In the genomic region with DNA sequence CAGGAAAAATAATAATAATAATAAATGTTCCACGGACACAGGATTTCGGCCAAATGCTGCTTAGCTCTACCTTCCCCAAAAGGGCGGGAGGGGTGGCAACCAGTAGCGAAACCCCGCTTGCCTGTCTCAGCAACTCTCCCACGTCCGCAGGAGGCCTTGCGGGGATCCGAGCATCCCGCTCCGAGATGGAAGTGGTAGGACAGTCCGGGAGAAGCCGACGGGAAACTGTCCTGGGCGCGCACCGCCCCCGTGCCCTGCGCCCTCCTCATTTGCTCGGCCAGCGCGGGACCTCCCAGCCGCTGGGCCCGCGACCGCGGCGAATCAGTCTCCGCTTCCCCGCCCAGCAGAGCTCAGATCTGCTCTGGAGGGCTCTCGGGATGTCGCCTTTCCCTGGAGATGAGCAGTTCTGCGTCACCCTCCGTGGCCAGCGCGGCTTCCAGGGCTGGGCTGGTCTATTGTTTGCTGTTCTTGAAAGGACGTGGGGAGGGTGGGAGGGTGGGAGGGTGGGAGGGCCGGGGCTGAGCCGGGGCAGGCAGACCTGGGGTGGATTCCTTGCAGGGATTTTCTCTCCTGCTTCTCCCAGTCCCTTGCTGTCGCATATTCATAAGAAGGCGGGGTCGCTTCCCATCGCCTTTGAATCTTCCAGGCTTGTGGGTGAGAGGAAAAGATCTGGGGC, we compare ENCODE assay signal across 9 cellular contexts. TPM values are rescaled to one million over a fixed set of nuclear protein-coding genes. Genes with fewer than 3 reads are reported as not detected.
DNase-seq lines count a peak whose midpoint lies in the region; ATAC-seq and TF ChIP-seq lines count a peak whose summit lies in the region.
"Had no signal": no experiment of that assay in that cellular context is flagged by ENCODE, and none has a peak within 500 bp of the region (broad histone marks: within the 10 kb centered on the region; RNA-seq: fewer than 3 reads in every experiment).

No MANE protein-coding gene starts in this region.

- intact Hi-C loops in right cardiac atrium (cut with DNase I) (no loop called here), gastrocnemius medialis (cut with DNase I; ENCODE audit: low total_unique reads) (no loop called here)

- TF ChIP-seq CTCF in gastrocnemius medialis (IDR thresholded peaks at IDR 0.05 in 4 of 5, conservative IDR thresholded peaks at IDR 0.05 in 1 of 5) = no peak

- peak; percentile 11 for DNase-seq in GM04504 (ENCODE audit: low read depth)
- peak in 1 of 2 experiments; percentile 12 for DNase-seq in SJCRH30
- peak in 1 of 3 donors; percentile 51 for DNase-seq in right cardiac atrium
- no peak for DNase-seq in gastrocnemius medialis
- no peak for DNase-seq in DMS79 treated with DMSO at 0.1 percent for 48 hours (lab: John Stamatoyannopoulos, UW)
- no peak for DNase-seq in NK-92 (lab: John Stamatoyannopoulos, UW; ENCODE audit: unreplicated experiment)
- DNase-seq: activated T-cell treated with anti-CD3 and anti-CD28 coated beads, Interleukin-2, amount 50 U/mL, for 4 hours had no signal

- in situ Hi-C loops in gastrocnemius medialis (cut with MboI; ENCODE audit: low sequenced_read_pairs in 4 of 4) = no loop called here

- H3K27ac ChIP-seq in SJCRH30 (no peak overlapping the region), right cardiac atrium (ENCODE audit: low read length) (no peak overlapping the region), gastrocnemius medialis (no peak overlapping the region)

- peak; percentile 49 to 54 for ATAC-seq in right cardiac atrium
- ATAC-seq in gastrocnemius medialis = no peak
- ATAC-seq in HG03095 (IDR thresholded peaks at IDR 0.05; ENCODE audit: unreplicated experiment) = no peak
- ATAC-seq in HG02884 (IDR thresholded peaks at IDR 0.05; ENCODE audit: unreplicated experiment) = no peak

- H3K36me3 ChIP-seq in SJCRH30 (no peaks in the 10 kb centered on the region), gastrocnemius medialis (no peaks in the 10 kb centered on the region)

- WGBS in right cardiac atrium = 1% methylated on average over 43 of the region's 43 CpGs

- TF ChIP-seq POLR2A in gastrocnemius medialis (IDR thresholded peaks at IDR 0.05) = no peak

- H3K4me1 ChIP-seq in SJCRH30 (no peaks in the 10 kb centered on the region), right cardiac atrium (ENCODE audit: control insufficient read depth, insufficient read depth, low read length) (no peaks in the 10 kb centered on the region), gastrocnemius medialis (no peaks in the 10 kb centered on the region)

- H3K9me3 ChIP-seq in SJCRH30 (replicated peaks) (peaks cover 7% of the 10 kb centered on the region), right cardiac atrium (ENCODE audit: control insufficient read depth, low read length) (no peaks in the 10 kb centered on the region), gastrocnemius medialis (no peaks in the 10 kb centered on the region)

- H3K27me3 ChIP-seq in SJCRH30 = peaks cover 23% of the 10 kb centered on the region
- H3K27me3 ChIP-seq in right cardiac atrium (ENCODE audit: control insufficient read depth, insufficient read depth) = peaks cover 3% of the 10 kb centered on the region
- H3K27me3 ChIP-seq in gastrocnemius medialis = peaks cover 16 to 30% (median 28%) of the 10 kb centered on the region in 3 donors

- H3K4me3 ChIP-seq in SJCRH30 = peak overlapping the region; percentile 24
- peak overlapping the region; percentile 0 for H3K4me3 ChIP-seq in right cardiac atrium (ENCODE audit: low read length)
- H3K4me3 ChIP-seq in gastrocnemius medialis = peak overlapping the region; percentile 3 to 29 (median 22)

RNA-seq across cellular contexts. Expression of gene PABPC3, which starts 48.8 kb away (rescaled TPM):
- total RNA-seq in SJCRH30 (2014; rRNA removed; shearing (Covaris generic)) = 0.10 and 0.14 TPM in 2 replicates
- under 1 TPM; 0.09 to 0.14 (median 0.10) TPM for total RNA-seq in right cardiac atrium
- polyA plus RNA-seq in right cardiac atrium = 0.05 TPM
- total RNA-seq in gastrocnemius medialis = not detected

Comparison
In these comparisons a context has a peak if more than half of its experiments do, and no peak if none do; other contexts are left out.
1. ATAC-seq: peak in right cardiac atrium (2 of 2); none in gastrocnemius medialis (0 of 2), HG03095 (single experiment) and HG02884 (single experiment).
2. Peak in every context shown above with its lines, with median percentiles within 50 percentile points of each other: H3K4me3 ChIP-seq.